9 cellular contexts compared by ENCODE assay signal in genomic region chr1:154502066-154502741, GRCh38. TPM values are rescaled to one million over a fixed set of nuclear protein-coding genes. Genes with fewer than 3 reads are reported as not detected.
DNase-seq lines count a peak whose midpoint lies in the region; ATAC-seq and TF ChIP-seq lines count a peak whose summit lies in the region.
"Had no signal": no experiment of that assay in that cellular context is flagged by ENCODE, and none has a peak within 500 bp of the region (broad histone marks: within the 10 kb centered on the region; RNA-seq: fewer than 3 reads in every experiment).

SHE (minus strand) TSS chr1:154502412; CDS start chr1:154502026, 386 bp downstream.
TDRD10 (plus strand) TSS chr1:154502219; CDS start chr1:154506904, 4,685 bp downstream.

- peaks cover 39% of the 10 kb centered on the region for H3K27me3 ChIP-seq in iPS DF 6.9 (ENCODE audit: control insufficient read depth, insufficient read depth, low read length)
- peaks cover 32 to 77% (median 42%) of the 10 kb centered on the region in 3 donors for H3K27me3 ChIP-seq in sigmoid colon
- H3K27me3 ChIP-seq in MG63: peaks cover 72% of the 10 kb centered on the region

- H3K9me3 ChIP-seq in iPS DF 6.9 (ENCODE audit: control insufficient read depth, insufficient read depth, low read length) (no peaks in the 10 kb centered on the region), sigmoid colon (peaks cover 0 to 4% (median 0%) of the 10 kb centered on the region in 4 donors), MG63 (no peaks in the 10 kb centered on the region)

- H3K4me1 Mint-ChIP-seq in activated naive CD4-positive, alpha-beta T cell treated with anti-CD3 and anti-CD28 coated beads for 36 hours (ENCODE audit: low read depth): peaks cover 25% of the 10 kb centered on the region

- no peaks in the 10 kb centered on the region; the same call in 1 of the 2 replicates for H3K4me1 ChIP-seq in iPS DF 6.9 (ENCODE audit: control insufficient read depth, insufficient read depth, low read length)
- peaks cover 0 to 21% (median 16%) of the 10 kb centered on the region in 4 donors for H3K4me1 ChIP-seq in sigmoid colon

- H3K4me3 ChIP-seq in iPS DF 6.9 (ENCODE audit: low read length): peak within 1 kb of the TSS; percentile 18; the same call in 1 of the 2 replicates
- peak within 1 kb of the TSS; percentile 28 to 52 (median 46) for H3K4me3 ChIP-seq in sigmoid colon
- H3K4me3 ChIP-seq in MG63: no peak within 1 kb of the TSS

- TF ChIP-seq CTCF in GM13976 (IDR thresholded peaks at IDR 0.05; ENCODE audit: borderline replicate concordance, control extremely low read depth, extremely low read depth, insufficient read depth, missing control alignments) (no peak), sigmoid colon (IDR thresholded peaks at IDR 0.05) (no peak)

- no peak within 1 kb of the TSS for H3K27ac Mint-ChIP-seq in activated naive CD4-positive, alpha-beta T cell treated with anti-CD3 and anti-CD28 coated beads for 36 hours

- peak; percentile 65 for DNase-seq in GM13976 (ENCODE audit: low spot score)
- DNase-seq in activated naive CD4-positive, alpha-beta T cell treated with anti-CD3 and anti-CD28 coated beads for 36 hours: no peak
- DNase-seq in iPS DF 6.9 (ENCODE audit: low read depth, low spot score): no peak
- no peak for DNase-seq in sigmoid colon
- DNase-seq in NCI-H1436 (lab: John Stamatoyannopoulos, UW): no peak
- no peak for DNase-seq in MG63
- DNase-seq in midbrain (lab: John Stamatoyannopoulos, UW): no peak
- DNase-seq: cortex of kidney had no signal

- H3K4me3 Mint-ChIP-seq in activated naive CD4-positive, alpha-beta T cell treated with anti-CD3 and anti-CD28 coated beads for 36 hours: peak within 1 kb of the TSS; percentile 38

- H3K27me3 Mint-ChIP-seq in activated naive CD4-positive, alpha-beta T cell treated with anti-CD3 and anti-CD28 coated beads for 36 hours (ENCODE audit: low read depth): peaks cover 49% of the 10 kb centered on the region

- WGBS in iPS DF 6.9 (ENCODE audit: insufficient coverage, insufficient read length): no CpG with 5 or more reads among the region's 90 CpGs
- 2 to 5% methylated on average over 90 of the region's 90 CpGs for WGBS in sigmoid colon, 2 donors

- TF ChIP-seq EP300 in sigmoid colon (IDR thresholded peaks at IDR 0.05): no peak

- no peaks in the 10 kb centered on the region for H3K9me3 Mint-ChIP-seq in activated naive CD4-positive, alpha-beta T cell treated with anti-CD3 and anti-CD28 coated beads for 36 hours

- TF ChIP-seq POLR2A in sigmoid colon (IDR thresholded peaks at IDR 0.05): no peak

- no peaks in the 10 kb centered on the region for H3K36me3 Mint-ChIP-seq in activated naive CD4-positive, alpha-beta T cell treated with anti-CD3 and anti-CD28 coated beads for 36 hours (ENCODE audit: low read depth)

- CTCF ChIA-PET in activated naive CD4-positive, alpha-beta T cell treated with anti-CD3 and anti-CD28 coated beads for 36 hours (lab: Charles Lee): no interaction called here

- no peaks in the 10 kb centered on the region for H3K36me3 ChIP-seq in iPS DF 6.9 (ENCODE audit: control insufficient read depth, insufficient read depth, low read length)
- no peaks in the 10 kb centered on the region for H3K36me3 ChIP-seq in sigmoid colon
- H3K36me3 ChIP-seq in MG63: no peaks in the 10 kb centered on the region

- in situ Hi-C loops in GM13976 (cut with MboI; ENCODE audit: low sequenced_read_pairs, unreplicated experiment): no loop called here

- ATAC-seq in GM21825 (IDR thresholded peaks at IDR 0.05; ENCODE audit: unreplicated experiment): no peak

- no peak within 1 kb of the TSS for H3K27ac ChIP-seq in iPS DF 6.9 (ENCODE audit: low read length)
- H3K27ac ChIP-seq in sigmoid colon: peak within 1 kb of the TSS; percentile 40 to 72 (median 53)

- intact Hi-C loops in activated naive CD4-positive, alpha-beta T cell treated with anti-CD3 and anti-CD28 coated beads for 36 hours (cut with micrococcal nuclease): no loop called here
- intact Hi-C loops in sigmoid colon (cut with DNase I): no loop called here

RNA-seq across cellular contexts. Expression of gene SHE, which starts in this region (rescaled TPM):
- not detected for total RNA-seq in activated naive CD4-positive, alpha-beta T cell treated with anti-CD3 and anti-CD28 coated beads for 36 hours
- 10 to 100 TPM in 1 of 4 donors, 1 to 10 TPM in 3; 5.2 to 10.2 (median 7.8) TPM for total RNA-seq in sigmoid colon
- polyA plus RNA-seq in sigmoid colon: 1 to 10 TPM; 1.6 to 5.7 (median 3.0) TPM
- total RNA-seq in MG63 (2014; rRNA removed; shearing (Covaris generic); ENCODE audit: low replicate concordance): not detected in 2 replicates

RNA-seq across cellular contexts. Expression of gene TDRD10, which starts in this region (rescaled TPM):
- not detected for total RNA-seq in activated naive CD4-positive, alpha-beta T cell treated with anti-CD3 and anti-CD28 coated beads for 36 hours
- 1 to 10 TPM in 3 of 4 donors, under 1 TPM in 1; 0.68 to 3.9 (median 1.8) TPM for total RNA-seq in sigmoid colon
- polyA plus RNA-seq in sigmoid colon: 1 to 10 TPM in 2 of 3 donors, under 1 TPM in 1; 0.46 to 2.0 (median 1.8) TPM
- not detected in 2 replicates for total RNA-seq in MG63 (2014; rRNA removed; shearing (Covaris generic); ENCODE audit: low replicate concordance)
